15 cellular contexts compared by ENCODE assay signal in the genomic region with DNA sequence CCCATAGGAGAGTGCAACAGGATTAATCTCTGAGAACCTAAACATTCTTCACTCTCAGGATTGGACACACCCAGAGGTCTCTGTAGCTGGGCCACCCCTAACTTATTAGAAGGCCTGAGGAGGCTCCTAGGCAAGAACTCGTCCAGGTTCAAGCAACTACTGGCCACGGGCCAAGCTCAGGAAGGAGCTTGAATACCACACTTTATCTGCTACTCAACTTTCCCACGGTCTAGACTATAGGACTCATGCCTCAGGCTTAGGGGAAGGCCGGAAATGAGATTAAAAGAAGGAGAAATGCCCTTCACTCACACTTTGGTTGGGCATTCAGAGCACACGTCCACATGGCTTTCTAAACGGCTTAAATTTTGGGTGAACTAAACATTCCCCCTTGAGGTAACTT.
"Had no signal": no experiment of that assay in that cellular context is flagged by ENCODE, and none has a peak within 500 bp of the region (broad histone marks: within the 10 kb centered on the region; RNA-seq: fewer than 3 reads in every experiment).

No MANE protein-coding gene starts in this region.

- H3K4me3 ChIP-seq: ascending aorta, colonic mucosa, esophagus squamous epithelium, heart right ventricle, mucosa of descending colon had no signal

- H3K27ac Mint-ChIP-seq: activated CD4-positive, alpha-beta T cell treated with anti-CD3 and anti-CD28 coated beads, Interleukin-2, amount 10 ng/mL, durations not matched to agents 7 days and 5 days; activated naive CD4-positive, alpha-beta T cell treated with anti-CD3 and anti-CD28 coated beads for 36 hours; activated T-helper 1 cell treated with anti-CD3 and anti-CD28 coated beads, Interleukin-12 subunit alpha, Interleukin-12 subunit beta, Interleukin-2, Interleukin-4 antibody, amounts not matched to agents 30 ng/mL and 10 ng/mL and 1 ng/mL, durations not matched to agents 14 hours and 24 hours and 36 hours; naive thymus-derived CD4-positive, alpha-beta T cell; stimulated activated memory B cell treated with anti-CD40 and anti-IgM and Interleukin-4, amounts not matched to agents 10 μg/mL and 1 μg/mL and 100 μg/mL, for 72 hours had no signal

- H3K27me3 ChIP-seq: ascending aorta, colonic mucosa, esophagus squamous epithelium, heart right ventricle had no signal

- H2AFZ ChIP-seq: parathyroid adenoma had no signal

- H3K4me1 ChIP-seq: ascending aorta, colonic mucosa, esophagus squamous epithelium, parathyroid adenoma had no signal

- H3K9me3 Mint-ChIP-seq: activated CD4-positive, alpha-beta T cell treated with anti-CD3 and anti-CD28 coated beads, Interleukin-2, amount 10 ng/mL, durations not matched to agents 7 days and 5 days; activated T-helper 1 cell treated with anti-CD3 and anti-CD28 coated beads, Interleukin-12 subunit alpha, Interleukin-12 subunit beta, Interleukin-2, Interleukin-4 antibody, amounts not matched to agents 30 ng/mL and 10 ng/mL and 1 ng/mL, durations not matched to agents 14 hours and 24 hours and 36 hours; stimulated activated memory B cell treated with anti-CD40 and anti-IgM and Interleukin-4, amounts not matched to agents 10 μg/mL and 1 μg/mL and 100 μg/mL, for 72 hours had no signal

- H3K36me3 ChIP-seq: ascending aorta, colonic mucosa, esophagus squamous epithelium, heart right ventricle had no signal

- H3K4me1 Mint-ChIP-seq: activated CD4-positive, alpha-beta T cell treated with anti-CD3 and anti-CD28 coated beads, Interleukin-2, amount 10 ng/mL, durations not matched to agents 7 days and 5 days; naive thymus-derived CD4-positive, alpha-beta T cell; stimulated activated memory B cell treated with anti-CD40 and anti-IgM and Interleukin-4, amounts not matched to agents 10 μg/mL and 1 μg/mL and 100 μg/mL, for 72 hours had no signal

- H3K36me3 Mint-ChIP-seq: naive thymus-derived CD4-positive, alpha-beta T cell; stimulated activated memory B cell treated with anti-CD40 and anti-IgM and Interleukin-4, amounts not matched to agents 10 μg/mL and 1 μg/mL and 100 μg/mL, for 72 hours had no signal

- H3K4me3 Mint-ChIP-seq: activated CD4-positive, alpha-beta T cell treated with anti-CD3 and anti-CD28 coated beads, Interleukin-2, amount 10 ng/mL, durations not matched to agents 7 days and 5 days; activated naive CD4-positive, alpha-beta T cell treated with anti-CD3 and anti-CD28 coated beads for 36 hours; activated T-helper 1 cell treated with anti-CD3 and anti-CD28 coated beads, Interleukin-12 subunit alpha, Interleukin-12 subunit beta, Interleukin-2, Interleukin-4 antibody, amounts not matched to agents 30 ng/mL and 10 ng/mL and 1 ng/mL, durations not matched to agents 14 hours and 24 hours and 36 hours; naive thymus-derived CD4-positive, alpha-beta T cell; stimulated activated memory B cell treated with anti-CD40 and anti-IgM and Interleukin-4, amounts not matched to agents 10 μg/mL and 1 μg/mL and 100 μg/mL, for 72 hours had no signal

- H3K27me3 Mint-ChIP-seq: activated CD4-positive, alpha-beta T cell treated with anti-CD3 and anti-CD28 coated beads, Interleukin-2, amount 10 ng/mL, durations not matched to agents 7 days and 5 days; naive thymus-derived CD4-positive, alpha-beta T cell; stimulated activated memory B cell treated with anti-CD40 and anti-IgM and Interleukin-4, amounts not matched to agents 10 μg/mL and 1 μg/mL and 100 μg/mL, for 72 hours had no signal

- H3K27ac ChIP-seq: ascending aorta, colonic mucosa, esophagus squamous epithelium, heart right ventricle, parathyroid adenoma had no signal

- H3K9me3 ChIP-seq: ascending aorta, colonic mucosa, esophagus squamous epithelium, mucosa of descending colon had no signal

- H3K79me2 ChIP-seq: parathyroid adenoma had no signal

- DNase-seq: activated CD4-positive, alpha-beta T cell treated with anti-CD3 and anti-CD28 coated beads, Interleukin-2, amount 10 ng/mL, durations not matched to agents 7 days and 5 days; activated CD8-positive, alpha-beta memory T cell treated with anti-CD3 and anti-CD28 coated beads for 24 hours; activated naive CD4-positive, alpha-beta T cell treated with anti-CD3 and anti-CD28 coated beads for 36 hours; central memory CD4-positive, alpha-beta T cell; colonic mucosa; esophagus squamous epithelium; heart right ventricle; islet precursor cell; mucosa of descending colon; naive thymus-derived CD4-positive, alpha-beta T cell had no signal

- H3K9ac ChIP-seq: parathyroid adenoma had no signal

- ATAC-seq: heart right ventricle; left lobe of liver; mucosa of descending colon; naive thymus-derived CD4-positive, alpha-beta T cell; stimulated activated memory B cell treated with anti-CD40 and anti-IgM and Interleukin-4, amounts not matched to agents 10 μg/mL and 1 μg/mL and 100 μg/mL, for 72 hours had no signal
